ENCODE assay signal across 1 cellular context in genomic region chr3:5122030-5122740, GRCh38.
A peak's percentile ranks its signal among the peaks of the same experiment; 100 is the strongest.
TF ChIP-seq lines count a peak whose summit lies in the region.

Gene ARL8B, plus strand, starts transcription at chr3:5122292. Its CDS starts 174 bp downstream, at chr3:5122466.

TF ChIP-seq in K562, 482 proteins besides CTCF, POLR2A, EP300 and RAD21 (continued from another document and continues in another):
- no peak; the same call in 1 of the 2 replicates for TF ChIP-seq ZNF76 (CRISPR knock-in tag; IDR thresholded peaks at IDR 0.05; ENCODE audit: borderline replicate concordance)
- 0 out of 2 replicates have a peak, but pooled peaks have one; percentile 6 for TF ChIP-seq BCOR (IDR thresholded peaks at IDR 0.05)
- TF ChIP-seq, protein P1, sequence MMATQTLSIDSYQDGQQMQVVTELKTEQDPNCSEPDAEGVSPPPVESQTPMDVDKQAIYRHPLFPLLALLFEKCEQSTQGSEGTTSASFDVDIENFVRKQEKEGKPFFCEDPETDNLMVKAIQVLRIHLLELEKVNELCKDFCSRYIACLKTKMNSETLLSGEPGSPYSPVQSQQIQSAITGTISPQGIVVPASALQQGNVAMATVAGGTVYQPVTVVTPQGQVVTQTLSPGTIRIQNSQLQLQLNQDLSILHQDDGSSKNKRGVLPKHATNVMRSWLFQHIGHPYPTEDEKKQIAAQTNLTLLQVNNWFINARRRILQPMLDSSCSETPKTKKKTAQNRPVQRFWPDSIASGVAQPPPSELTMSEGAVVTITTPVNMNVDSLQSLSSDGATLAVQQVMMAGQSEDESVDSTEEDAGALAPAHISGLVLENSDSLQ (IDR thresholded peaks at IDR 0.05) = no peak
- 0 out of 2 replicates have a peak, but pooled peaks have one; percentile 29 for TF ChIP-seq NFE2 (IDR thresholded peaks at IDR 0.05; ENCODE audit: low read depth)
- TF ChIP-seq KDM4B (IDR thresholded peaks at IDR 0.05; ENCODE audit: borderline replicate concordance in 2 of 2, low read depth in 1 of 2) = peak in 1 of 2 experiments; percentile 68; a peak in 1 of 4 replicates
- TF ChIP-seq, protein P2, sequence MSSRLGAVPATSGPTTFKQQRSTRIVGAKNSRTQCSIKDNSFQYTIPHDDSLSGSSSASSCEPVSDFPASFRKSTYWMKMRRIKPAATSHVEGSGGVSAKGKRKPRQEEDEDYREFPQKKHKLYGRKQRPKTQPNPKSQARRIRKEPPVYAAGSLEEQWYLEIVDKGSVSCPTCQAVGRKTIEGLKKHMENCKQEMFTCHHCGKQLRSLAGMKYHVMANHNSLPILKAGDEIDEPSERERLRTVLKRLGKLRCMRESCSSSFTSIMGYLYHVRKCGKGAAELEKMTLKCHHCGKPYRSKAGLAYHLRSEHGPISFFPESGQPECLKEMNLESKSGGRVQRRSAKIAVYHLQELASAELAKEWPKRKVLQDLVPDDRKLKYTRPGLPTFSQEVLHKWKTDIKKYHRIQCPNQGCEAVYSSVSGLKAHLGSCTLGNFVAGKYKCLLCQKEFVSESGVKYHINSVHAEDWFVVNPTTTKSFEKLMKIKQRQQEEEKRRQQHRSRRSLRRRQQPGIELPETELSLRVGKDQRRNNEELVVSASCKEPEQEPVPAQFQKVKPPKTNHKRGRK (tag; IDR thresholded peaks at IDR 0.05) = no peak
- peak; percentile 36 for TF ChIP-seq ZNF384 (IDR thresholded peaks at IDR 0.05; ENCODE audit: low read depth, low read length)
- TF ChIP-seq ZNF124 (CRISPR knock-in tag; IDR thresholded peaks at IDR 0.05) = peak; percentile 41; the same call in 1 of the 2 replicates
- peak; percentile 82; the same call in 1 of the 2 replicates for TF ChIP-seq ZBED1 (IDR thresholded peaks at IDR 0.05)
- TF ChIP-seq, protein P3, sequence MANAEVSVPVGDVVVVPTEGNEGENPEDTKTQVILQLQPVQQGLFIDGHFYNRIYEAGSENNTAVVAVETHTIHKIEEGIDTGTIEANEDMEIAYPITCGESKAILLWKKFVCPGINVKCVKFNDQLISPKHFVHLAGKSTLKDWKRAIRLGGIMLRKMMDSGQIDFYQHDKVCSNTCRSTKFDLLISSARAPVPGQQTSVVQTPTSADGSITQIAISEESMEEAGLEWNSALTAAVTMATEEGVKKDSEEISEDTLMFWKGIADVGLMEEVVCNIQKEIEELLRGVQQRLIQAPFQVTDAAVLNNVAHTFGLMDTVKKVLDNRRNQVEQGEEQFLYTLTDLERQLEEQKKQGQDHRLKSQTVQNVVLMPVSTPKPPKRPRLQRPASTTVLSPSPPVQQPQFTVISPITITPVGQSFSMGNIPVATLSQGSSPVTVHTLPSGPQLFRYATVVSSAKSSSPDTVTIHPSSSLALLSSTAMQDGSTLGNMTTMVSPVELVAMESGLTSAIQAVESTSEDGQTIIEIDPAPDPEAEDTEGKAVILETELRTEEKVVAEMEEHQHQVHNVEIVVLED (CRISPR knock-in tag; IDR thresholded peaks at IDR 0.05) = peak; percentile 100
- TF ChIP-seq E2F6 (IDR thresholded peaks at IDR 0.05; ENCODE audit: borderline replicate concordance in 1 of 2, extremely low read depth in 1 of 2, insufficient read depth in 1 of 2, insufficient read length in 1 of 2, low read depth in 1 of 2, low read length in 1 of 2, poor library complexity in 1 of 2, severe bottlenecking in 1 of 2) = peak; percentile 45 to 76
- no peak for TF ChIP-seq RHOXF2B (CRISPR knock-in tag; conservative IDR thresholded peaks at IDR 0.05)
- TF ChIP-seq ESRRA (IDR thresholded peaks at IDR 0.05; ENCODE audit: borderline replicate concordance, low read depth) = peak; percentile 75
- TF ChIP-seq SOX6 (IDR thresholded peaks at IDR 0.05) = peak; percentile 86
- TF ChIP-seq ZC3H11A (IDR thresholded peaks at IDR 0.05; ENCODE audit: low read depth, low read length) = no peak
- peak; percentile 59 for TF ChIP-seq BHLHE40 (IDR thresholded peaks at IDR 0.05; ENCODE audit: low read length)
- no peak for TF ChIP-seq WHSC1 (IDR thresholded peaks at IDR 0.05; ENCODE audit: low read length)
- TF ChIP-seq TEAD1 (CRISPR knock-in tag; IDR thresholded peaks at IDR 0.05) = peak; percentile 47 to 86; a peak in 2 of 4 replicates
- no peak for TF ChIP-seq GABPB2 (CRISPR knock-in tag; conservative IDR thresholded peaks at IDR 0.05)
- no peak for TF ChIP-seq ELK1 (CRISPR knock-in tag; IDR thresholded peaks at IDR 0.05)
- peak; percentile 7; the same call in 1 of the 2 replicates for TF ChIP-seq HLTF (IDR thresholded peaks at IDR 0.05)
- no peak for TF ChIP-seq RERE (CRISPR knock-in tag; IDR thresholded peaks at IDR 0.05; ENCODE audit: borderline replicate concordance)
- peak; percentile 74 for TF ChIP-seq FOSL1 (tag; conservative IDR thresholded peaks at IDR 0.05)
- TF ChIP-seq ZFP1 (CRISPR knock-in tag; IDR thresholded peaks at IDR 0.05) = no peak
- TF ChIP-seq DIDO1 (tag; IDR thresholded peaks at IDR 0.05; ENCODE audit: low read depth) = peak; percentile 79
- peak; percentile 98 for TF ChIP-seq ZBTB7A (IDR thresholded peaks at IDR 0.05; ENCODE audit: borderline replicate concordance, control insufficient read depth, low read depth, low read length)
- peak; percentile 94 for TF ChIP-seq MTA3 (IDR thresholded peaks at IDR 0.05; ENCODE audit: borderline replicate concordance)
- TF ChIP-seq ZNF436 (CRISPR knock-in tag; IDR thresholded peaks at IDR 0.05) = no peak
- TF ChIP-seq CTCFL (IDR thresholded peaks at IDR 0.05; ENCODE audit: borderline replicate concordance, insufficient read depth, low read depth, low read length, poor library complexity, severe bottlenecking) = peak; percentile 77
- TF ChIP-seq CSDE1 (IDR thresholded peaks at IDR 0.05) = peak in 1 of 2 experiments; percentile 56; a peak in 1 of 4 replicates
- TF ChIP-seq RBFOX2 (IDR thresholded peaks at IDR 0.05; ENCODE audit: low read depth, low read length) = peak; percentile 98
- TF ChIP-seq HDAC6 (IDR thresholded peaks at IDR 0.05; ENCODE audit: low read depth, low read length) = no peak
- TF ChIP-seq TCF7L2 (IDR thresholded peaks at IDR 0.05; ENCODE audit: low read depth, low read length) = no peak
- TF ChIP-seq, protein P4, sequence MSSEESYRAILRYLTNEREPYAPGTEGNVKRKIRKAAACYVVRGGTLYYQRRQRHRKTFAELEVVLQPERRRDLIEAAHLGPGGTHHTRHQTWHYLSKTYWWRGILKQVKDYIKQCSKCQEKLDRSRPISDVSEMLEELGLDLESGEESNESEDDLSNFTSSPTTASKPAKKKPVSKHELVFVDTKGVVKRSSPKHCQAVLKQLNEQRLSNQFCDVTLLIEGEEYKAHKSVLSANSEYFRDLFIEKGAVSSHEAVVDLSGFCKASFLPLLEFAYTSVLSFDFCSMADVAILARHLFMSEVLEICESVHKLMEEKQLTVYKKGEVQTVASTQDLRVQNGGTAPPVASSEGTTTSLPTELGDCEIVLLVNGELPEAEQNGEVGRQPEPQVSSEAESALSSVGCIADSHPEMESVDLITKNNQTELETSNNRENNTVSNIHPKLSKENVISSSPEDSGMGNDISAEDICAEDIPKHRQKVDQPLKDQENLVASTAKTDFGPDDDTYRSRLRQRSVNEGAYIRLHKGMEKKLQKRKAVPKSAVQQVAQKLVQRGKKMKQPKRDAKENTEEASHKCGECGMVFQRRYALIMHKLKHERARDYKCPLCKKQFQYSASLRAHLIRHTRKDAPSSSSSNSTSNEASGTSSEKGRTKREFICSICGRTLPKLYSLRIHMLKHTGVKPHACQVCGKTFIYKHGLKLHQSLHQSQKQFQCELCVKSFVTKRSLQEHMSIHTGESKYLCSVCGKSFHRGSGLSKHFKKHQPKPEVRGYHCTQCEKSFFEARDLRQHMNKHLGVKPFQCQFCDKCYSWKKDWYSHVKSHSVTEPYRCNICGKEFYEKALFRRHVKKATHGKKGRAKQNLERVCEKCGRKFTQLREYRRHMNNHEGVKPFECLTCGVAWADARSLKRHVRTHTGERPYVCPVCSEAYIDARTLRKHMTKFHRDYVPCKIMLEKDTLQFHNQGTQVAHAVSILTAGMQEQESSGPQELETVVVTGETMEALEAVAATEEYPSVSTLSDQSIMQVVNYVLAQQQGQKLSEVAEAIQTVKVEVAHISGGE (CRISPR knock-in tag; IDR thresholded peaks at IDR 0.05) = peak in 2 of 3 experiments; percentile 44 to 78; a peak in 3 of 6 replicates
- TF ChIP-seq SMAD4 (CRISPR knock-in tag; conservative IDR thresholded peaks at IDR 0.05) = peak; percentile 98
- peak; percentile 88 for TF ChIP-seq ZBTB2 (IDR thresholded peaks at IDR 0.05)
- TF ChIP-seq HDAC2 (IDR thresholded peaks at IDR 0.05) = peak; percentile 20; the same call in 1 of the 2 replicates
- peak; percentile 91 for TF ChIP-seq CREM (IDR thresholded peaks at IDR 0.05; ENCODE audit: low read depth)
